In the genomic region with DNA sequence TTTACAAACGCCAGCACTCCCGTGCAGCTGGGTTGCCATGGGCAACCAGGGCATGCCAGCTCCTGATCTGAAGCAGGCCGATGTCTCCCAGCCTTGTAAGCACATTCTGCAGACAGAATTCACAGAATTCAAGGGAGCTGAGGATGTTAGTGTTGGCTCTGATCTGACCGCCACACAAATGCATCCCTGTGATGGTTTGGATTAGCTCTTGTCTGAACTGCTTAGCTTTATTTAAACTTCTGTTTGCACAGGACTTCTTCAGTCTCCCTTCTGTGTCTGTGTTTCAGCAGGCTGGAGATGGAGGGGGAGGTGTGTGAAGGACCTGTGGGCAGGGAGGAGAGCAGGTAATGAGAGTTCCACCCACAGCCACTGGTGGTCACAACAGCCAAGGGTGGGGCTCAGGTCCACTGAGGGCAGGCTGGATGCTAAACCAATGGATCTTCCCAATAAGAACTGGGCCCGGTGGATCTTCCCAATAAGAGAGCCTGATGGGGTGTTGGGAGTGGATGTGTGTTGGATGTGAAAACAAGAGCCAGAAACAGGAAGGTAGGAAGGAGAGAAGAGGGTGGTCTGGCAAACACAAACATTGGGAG, we compare ENCODE assay signal across 16 cellular contexts.
A peak's percentile ranks its signal among the peaks of the same experiment; 100 is the strongest.
DNase-seq lines count a peak whose midpoint lies in the region; ATAC-seq, FAIRE-seq and TF ChIP-seq lines count a peak whose summit lies in the region.
"Had no signal": no experiment of that assay in that cellular context is flagged by ENCODE, and none has a peak within 500 bp of the region (broad histone marks: within the 10 kb centered on the region; RNA-seq: fewer than 3 reads in every experiment).

No MANE protein-coding gene starts in this region.

- H3K9me3 ChIP-seq in cardiac muscle cell (ENCODE audit: low read depth) = no peaks in the 10 kb centered on the region
- no peaks in the 10 kb centered on the region for H3K9me3 ChIP-seq in heart left ventricle
- H3K9me3 ChIP-seq in testis = no peaks in the 10 kb centered on the region
- H3K9me3 ChIP-seq: BLaER1, SJSA1 had no signal

- 36 to 48% (median 43%) methylated on average over 5 of the region's 5 CpGs for WGBS in heart left ventricle, 4 donors
- 42 to 53% methylated on average over 5 of the region's 5 CpGs for WGBS in testis, 2 donors

- FAIRE-seq in bronchial epithelial cell (lab: Jason Lieb, UNC) = peak; percentile 36

- intact Hi-C loops in heart left ventricle (cut with DNase I) (no loop called here), testis (cut with DNase I; ENCODE audit: low total_unique reads) (no loop called here)

- no peak overlapping the region for H3K27ac ChIP-seq in cardiac muscle cell
- no peak overlapping the region for H3K27ac ChIP-seq in heart left ventricle
- no peak overlapping the region for H3K27ac ChIP-seq in testis
- H3K27ac ChIP-seq: BLaER1, SJSA1 had no signal

- ATAC-seq in heart left ventricle (no peak), HG03520 (IDR thresholded peaks at IDR 0.05; ENCODE audit: unreplicated experiment) (no peak)

- H3K27me3 ChIP-seq in cardiac muscle cell (peaks cover 8% of the 10 kb centered on the region), heart left ventricle (peaks cover 0 to 2% (median 0%) of the 10 kb centered on the region in 9 donors), bronchial epithelial cell (ENCODE audit: control insufficient read depth, insufficient read depth, low read length) (no peaks in the 10 kb centered on the region), testis (no peaks in the 10 kb centered on the region)
- H3K27me3 ChIP-seq: BLaER1, SJSA1 had no signal

- H3K4me3 ChIP-seq in cardiac muscle cell = no peak overlapping the region
- no peak overlapping the region for H3K4me3 ChIP-seq in heart left ventricle
- no peak overlapping the region for H3K4me3 ChIP-seq in bronchial epithelial cell (ENCODE audit: low read depth, low read length)
- no peak overlapping the region for H3K4me3 ChIP-seq in testis
- H3K4me3 ChIP-seq: BLaER1, SJSA1 had no signal

- H3K4me1 ChIP-seq in cardiac muscle cell (ENCODE audit: low read depth) (peaks cover 19% of the 10 kb centered on the region), heart left ventricle (peaks cover 0 to 13% (median 0%) of the 10 kb centered on the region in 12 donors), testis (peaks cover 9% of the 10 kb centered on the region)
- H3K4me1 ChIP-seq: BLaER1 had no signal

- TF ChIP-seq CTCF in cardiac muscle cell (IDR thresholded peaks at IDR 0.05; ENCODE audit: low read depth, low read length) = no peak
- no peak for TF ChIP-seq CTCF in heart left ventricle (IDR thresholded peaks at IDR 0.05)
- no peak for TF ChIP-seq CTCF in bronchial epithelial cell (IDR thresholded peaks at IDR 0.05; ENCODE audit: insufficient read depth, low read length, severe bottlenecking)
- no peak for TF ChIP-seq CTCF in testis (IDR thresholded peaks at IDR 0.05)

- TF ChIP-seq POLR2A in heart left ventricle (IDR thresholded peaks at IDR 0.05) = no peak
- no peak for TF ChIP-seq POLR2A in testis (IDR thresholded peaks at IDR 0.05)

- no peaks in the 10 kb centered on the region for H3K36me3 ChIP-seq in cardiac muscle cell
- H3K36me3 ChIP-seq in heart left ventricle = no peaks in the 10 kb centered on the region
- H3K36me3 ChIP-seq in bronchial epithelial cell (ENCODE audit: control insufficient read depth, insufficient read depth, low read length) = no peaks in the 10 kb centered on the region
- no peaks in the 10 kb centered on the region for H3K36me3 ChIP-seq in testis (ENCODE audit: low read depth, missing control alignments)
- H3K36me3 ChIP-seq: BLaER1, SJSA1 had no signal

- peak; percentile 32 to 50 for DNase-seq in cardiac muscle cell (ENCODE audit: low read depth in 1 of 2, low spot score in 1 of 2)
- DNase-seq in heart left ventricle = no peak
- no peak for DNase-seq in bronchial epithelial cell (ENCODE audit: low read depth)
- DNase-seq in inferior parietal cortex (ENCODE audit: extremely low spot score) = peak; percentile 46
- peak; percentile 23 for DNase-seq in testis
- no peak for DNase-seq in NCI-H1930 (lab: John Stamatoyannopoulos, UW)
- DNase-seq in MV-4-11 (lab: John Stamatoyannopoulos, UW) = no peak
- DNase-seq: activated CD4-positive, alpha-beta T cell treated with anti-CD3 and anti-CD28 coated beads for 1 hour; activated gamma-delta T cell; effector memory CD4-positive, alpha-beta T cell; H7; immature natural killer cell; NCI-H446 had no signal

Comparison
In these comparisons a context has a peak if more than half of its experiments do, and no peak if none do; other contexts are left out.
1. DNase-seq: peak in cardiac muscle cell (2 of 2), inferior parietal cortex (single experiment) and testis (single experiment); none in heart left ventricle (0 of 5), bronchial epithelial cell (single experiment), NCI-H1930 (0 of 2) and MV-4-11 (single experiment).